ENCODE assay signal across 8 cellular contexts in genomic region chr3:188270423-188270972, GRCh38.
DNase-seq lines count a peak whose midpoint lies in the region; ATAC-seq and TF ChIP-seq lines count a peak whose summit lies in the region.

No MANE protein-coding gene starts in this region.

- no peaks in the 10 kb centered on the region for H3K27me3 Mint-ChIP-seq in CD4-positive, alpha-beta T cell

- H3K4me3 ChIP-seq in HFF-Myc (replicated peaks; ENCODE audit: low read depth, low read length) (no peak overlapping the region), ascending aorta (peak overlapping the region in 1 of 2 donors; percentile 10), stomach (no peak overlapping the region)

- intact Hi-C loops in ascending aorta (cut with DNase I) (loop anchor here (2.0 kb wide), 2 partner anchors 14 to 218 kb away; no protein-coding TSS in a partner anchor), stomach (cut with DNase I; ENCODE audit: low total_unique reads) (no loop called here)
- intact Hi-C loops in CD4-positive, alpha-beta T cell (cut with DNase I, micrococcal nuclease), result no loop called here

- no peak overlapping the region for H3K4me3 Mint-ChIP-seq in CD4-positive, alpha-beta T cell

- peaks cover 24% of the 10 kb centered on the region for H3K4me1 Mint-ChIP-seq in CD4-positive, alpha-beta T cell (ENCODE audit: low read depth)

- no peak for TF ChIP-seq CTCF in HFF-Myc (IDR thresholded peaks at IDR 0.05; ENCODE audit: low read depth, low read length, missing control alignments)
- TF ChIP-seq CTCF in ascending aorta (IDR thresholded peaks at IDR 0.05), result peak in 1 of 3 experiments; percentile 35
- TF ChIP-seq CTCF in stomach (IDR thresholded peaks at IDR 0.05), result no peak
- no peak for TF ChIP-seq CTCF in CD4-positive, alpha-beta T cell (IDR thresholded peaks at IDR 0.05)

- H3K27me3 ChIP-seq in ascending aorta (no peaks in the 10 kb centered on the region), stomach (no peaks in the 10 kb centered on the region)
- no peaks in the 10 kb centered on the region for H3K27me3 ChIP-seq in CD4-positive, alpha-beta T cell (ENCODE audit: control insufficient read depth, insufficient read depth, low read length)

- CTCF ChIA-PET in CD4-positive, alpha-beta T cell (lab: Charles Lee), result no interaction called here

- H3K36me3 Mint-ChIP-seq in CD4-positive, alpha-beta T cell (ENCODE audit: low read depth), result peaks cover 4% of the 10 kb centered on the region

- POLR2A ChIA-PET in CD4-positive, alpha-beta T cell (lab: Charles Lee), result no interaction called here

- peaks cover 28 to 73% of the 10 kb centered on the region in 2 donors for H3K4me1 ChIP-seq in ascending aorta
- peaks cover 30 to 90% (median 61%) of the 10 kb centered on the region in 4 donors for H3K4me1 ChIP-seq in stomach

- H3K9me3 ChIP-seq in ascending aorta (no peaks in the 10 kb centered on the region), stomach (no peaks in the 10 kb centered on the region)
- no peaks in the 10 kb centered on the region for H3K9me3 ChIP-seq in CD4-positive, alpha-beta T cell (ENCODE audit: control insufficient read depth, low read length)

- DNase-seq in HFF-Myc (ENCODE audit: extremely low read depth, low read depth) (peak; percentile 63), ascending aorta (ENCODE audit: low spot score in 2 of 2) (peak in 1 of 2 donors; percentile 91), iPS-NIHi11 (ENCODE audit: low spot score) (peak; percentile 59), stomach (no peak), ecto neural progenitor cell (ENCODE audit: low spot score) (no peak), GM19238 (ENCODE audit: insufficient read length, low spot score) (no peak), germinal center (ENCODE audit: low spot score) (no peak)
- DNase-seq in CD4-positive, alpha-beta T cell, result no peak

- H3K27ac ChIP-seq in ascending aorta (peak overlapping the region; percentile 94 to 99), stomach (peak overlapping the region in 4 of 5 donors; percentile 86 to 94 (median 88))
- no peak overlapping the region for H3K27ac ChIP-seq in CD4-positive, alpha-beta T cell (ENCODE audit: low read depth, low read length)

- no peak overlapping the region for H3K27ac Mint-ChIP-seq in CD4-positive, alpha-beta T cell

- no peaks in the 10 kb centered on the region for H3K9me3 Mint-ChIP-seq in CD4-positive, alpha-beta T cell

- WGBS in stomach, 5 donors, result 36 to 66% (median 55%) methylated on average over 3 of the region's 3 CpGs

- no peak for ATAC-seq in CD4-positive, alpha-beta T cell (ENCODE audit: poor library complexity)

- H3K36me3 ChIP-seq in ascending aorta (no peaks in the 10 kb centered on the region), stomach (no peaks in the 10 kb centered on the region)

- TF ChIP-seq POLR2A in stomach (IDR thresholded peaks at IDR 0.05), result no peak

- peak; percentile 93 for TF ChIP-seq EP300 in stomach (IDR thresholded peaks at IDR 0.05)

Comparison
In these comparisons a context has a peak if more than half of its experiments do, and no peak if none do; other contexts are left out.
1. DNase-seq: peak in HFF-Myc (single experiment) and iPS-NIHi11 (single experiment); none in stomach (single experiment), CD4-positive, alpha-beta T cell (0 of 10), ecto neural progenitor cell (single experiment), GM19238 (single experiment) and germinal center (single experiment).